ENCODE assay signal across 8 cellular contexts in the genomic region with DNA sequence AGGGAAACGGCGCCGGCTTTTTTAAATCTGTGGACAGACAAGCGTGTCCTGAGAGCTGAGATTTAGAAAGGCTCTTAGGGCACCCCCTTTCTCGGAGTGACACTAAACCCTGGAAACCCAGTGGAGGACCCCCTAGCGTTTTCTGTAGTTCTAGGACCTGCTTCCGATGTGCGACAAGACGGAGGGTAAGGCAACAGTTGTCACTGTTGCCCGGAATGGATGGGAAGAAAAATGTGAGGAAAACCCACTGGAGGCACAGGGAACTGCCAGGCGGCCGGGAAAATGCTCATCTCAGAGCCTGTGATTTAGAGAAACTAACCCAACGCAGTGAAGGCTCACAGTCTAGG. TPM values are rescaled to one million over a fixed set of nuclear protein-coding genes. Genes with fewer than 3 reads are reported as not detected.
A peak's percentile ranks its signal among the peaks of the same experiment; 100 is the strongest.
DNase-seq lines count a peak whose midpoint lies in the region; TF ChIP-seq lines count a peak whose summit lies in the region.

No MANE protein-coding gene starts in this region.

- peaks cover 10% of the 10 kb centered on the region for H3K79me1 ChIP-seq in mesendoderm (ENCODE audit: low read length)

- peak overlapping the region; percentile 71 for H3K18ac ChIP-seq in mesendoderm (ENCODE audit: low read length)

- DNase-seq in AG04449 (ENCODE audit: low read depth, low spot score) (no peak), GM19238 (ENCODE audit: insufficient read length, low spot score) (peak; percentile 26), NCI-H524 treated with DMSO at 0.1 percent for 48 hours (lab: John Stamatoyannopoulos, UW) (peak; percentile 41), cardiac fibroblast (ENCODE audit: low read depth in 2 of 2) (peak in 1 of 2 donors; percentile 34), mesendoderm (peak; percentile 83), NOMO-1 treated with DMSO at 0.1 percent for 48 hours (lab: John Stamatoyannopoulos, UW; ENCODE audit: unreplicated experiment) (no peak), COLO829 (ENCODE audit: low spot score) (no peak), activated gamma-delta T cell (lab: John Stamatoyannopoulos, UW) (no peak)

- H3K9ac ChIP-seq in mesendoderm (ENCODE audit: low read length), result peak overlapping the region; percentile 63

- peak overlapping the region; percentile 82 for H4K8ac ChIP-seq in mesendoderm (ENCODE audit: low read depth, low read length)

- H2BK15ac ChIP-seq in mesendoderm (replicated peaks; ENCODE audit: low read depth), result no peak overlapping the region

- peaks cover 11% of the 10 kb centered on the region for H3K79me2 ChIP-seq in mesendoderm (ENCODE audit: control insufficient read depth, insufficient read depth, low read length)

- no peak overlapping the region for H2BK120ac ChIP-seq in mesendoderm (ENCODE audit: low read depth, low read length)

- no peak overlapping the region for H3K27ac ChIP-seq in mesendoderm (ENCODE audit: low read depth, low read length)

- POLR2A ChIA-PET in AG04449 (lab: Yijun Ruan, JAX), result interaction anchor here (0.7 to 1.8 kb wide), 16 partner anchors 8 to 201 kb away, joined by 3 to 13 read pairs (median 4); a partner anchor contains a TSS

- H3K27me3 ChIP-seq in mesendoderm (ENCODE audit: insufficient read depth, low read length, poor library complexity), result no peaks in the 10 kb centered on the region

- H3K4me3 ChIP-seq in AG04449 (ENCODE audit: low read depth, low read length) (peak overlapping the region; percentile 69), cardiac fibroblast (replicated peaks in 1 of 2; ENCODE audit: low read depth in 2 of 2, low read length in 2 of 2) (peak overlapping the region; percentile 52 to 71), mesendoderm (ENCODE audit: low read length) (peak overlapping the region; percentile 21)

- H2AK5ac ChIP-seq in mesendoderm (ENCODE audit: low read length), result no peak overlapping the region

- no peak overlapping the region for H4K5ac ChIP-seq in mesendoderm (ENCODE audit: low read length)

- peak overlapping the region; percentile 34 for H3K4me2 ChIP-seq in mesendoderm (ENCODE audit: low read length)

- peak overlapping the region; percentile 34 for H3K56ac ChIP-seq in mesendoderm (ENCODE audit: low read length)

- CTCF ChIA-PET in AG04449 (lab: Yijun Ruan, JAX), result interaction anchor here (0.9 to 2.1 kb wide), 6 partner anchors 8 to 163 kb away, joined by 3 to 8 read pairs (median 4); no protein-coding TSS in a partner anchor

- H3K23ac ChIP-seq in mesendoderm (ENCODE audit: low read length), result no peak overlapping the region

- TF ChIP-seq CTCF in AG04449 (IDR thresholded peaks at IDR 0.05; ENCODE audit: insufficient read depth, low read length, missing control alignments), result peak; percentile 10
- peak; percentile 30 for TF ChIP-seq CTCF in cardiac fibroblast (IDR thresholded peaks at IDR 0.05; ENCODE audit: low read depth, low read length)

- no peak overlapping the region for H3K4ac ChIP-seq in mesendoderm (ENCODE audit: low read depth, low read length)

- H3K4me1 ChIP-seq in mesendoderm (ENCODE audit: control insufficient read depth, low read depth, low read length), result peaks cover 3% of the 10 kb centered on the region

- no CpG with 5 or more reads among the region's 13 CpGs for WGBS in mesendoderm (ENCODE audit: extremely low coverage, insufficient coverage, low lambda C conversion rate)

- no peak overlapping the region for H2BK5ac ChIP-seq in mesendoderm (ENCODE audit: low read length)

- peaks cover 6% of the 10 kb centered on the region for H3K36me3 ChIP-seq in mesendoderm (ENCODE audit: control insufficient read depth, insufficient read depth, low read length)

RNA-seq across cellular contexts. Expression of a gene that starts 0.6 kb away (rescaled TPM):
- polyA plus RNA-seq in mesendoderm (2013, experiment 1 of 2), result 61.1 TPM
- polyA plus RNA-seq in mesendoderm (2013, experiment 2 of 2), result 59.6 TPM

RNA-seq across cellular contexts. Expression of a gene that starts 9.9 kb away (rescaled TPM):
- polyA plus RNA-seq in mesendoderm (2013, experiment 1 of 2), result 23.0 TPM
- polyA plus RNA-seq in mesendoderm (2013, experiment 2 of 2), result 24.1 TPM

RNA-seq across cellular contexts. Expression of a gene that starts 13.5 kb away (rescaled TPM):
- polyA plus RNA-seq in mesendoderm (2013, experiment 1 of 2), result not detected
- polyA plus RNA-seq in mesendoderm (2013, experiment 2 of 2), result not detected

RNA-seq across cellular contexts. Expression of a gene that starts 25.6 kb away (rescaled TPM):
- 21.7 TPM for polyA plus RNA-seq in mesendoderm (2013, experiment 1 of 2)
- polyA plus RNA-seq in mesendoderm (2013, experiment 2 of 2), result 22.0 TPM

RNA-seq across cellular contexts. Expression of a gene that starts 51.6 kb away (rescaled TPM):
- 54.9 TPM for polyA plus RNA-seq in mesendoderm (2013, experiment 1 of 2)
- 53.5 TPM for polyA plus RNA-seq in mesendoderm (2013, experiment 2 of 2)

Comparison
In these comparisons a context has a peak if more than half of its experiments do, and no peak if none do; other contexts are left out.
1. DNase-seq: peak in GM19238 (single experiment), NCI-H524 treated with DMSO at 0.1 percent for 48 hours (single experiment) and mesendoderm (single experiment); none in AG04449 (single experiment), NOMO-1 treated with DMSO at 0.1 percent for 48 hours (single experiment), COLO829 (single experiment) and activated gamma-delta T cell (single experiment).
2. Peak in every context shown above with its lines, with median percentiles within 50 percentile points of each other: H3K4me3 ChIP-seq.